In the genomic region with DNA sequence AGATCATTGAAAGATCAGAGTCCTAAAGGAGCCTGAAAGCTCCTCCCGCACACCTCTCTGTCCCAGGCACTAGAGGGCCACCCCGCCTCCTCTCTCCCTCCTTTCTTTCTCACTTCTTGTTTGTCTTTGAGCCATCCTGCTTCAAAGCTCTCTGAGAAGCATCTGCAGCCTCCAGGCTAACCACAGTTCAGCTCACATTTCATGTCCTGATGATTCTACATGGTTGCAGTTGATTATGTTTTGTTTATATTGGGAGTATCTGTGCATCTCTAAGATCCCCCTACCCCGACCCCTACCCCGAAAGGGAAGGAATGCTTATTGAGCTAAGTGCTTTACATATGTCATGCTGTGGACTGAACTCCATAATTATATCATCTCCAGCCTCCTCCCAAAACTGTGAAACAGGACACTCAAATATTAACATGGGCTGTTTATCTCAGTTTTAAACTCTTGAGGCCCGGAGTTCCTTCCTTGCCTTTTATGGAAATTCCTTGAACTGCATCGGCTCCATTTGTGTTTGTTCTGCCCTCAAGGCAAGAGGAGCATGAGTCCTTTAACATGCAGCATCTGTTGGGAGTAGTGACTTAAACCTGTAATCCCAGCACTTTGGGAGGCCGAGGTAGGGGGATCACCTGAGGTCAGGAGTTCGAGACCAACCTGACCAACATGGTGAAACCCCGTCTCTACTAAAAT, we compare ENCODE assay signal across 8 cellular contexts. TPM values are rescaled to one million over a fixed set of nuclear protein-coding genes. Genes with fewer than 3 reads are reported as not detected.
DNase-seq lines count a peak whose midpoint lies in the region; ATAC-seq and TF ChIP-seq lines count a peak whose summit lies in the region.

No MANE protein-coding gene starts in this region.

- H3K27me3 ChIP-seq in NT2/D1 (ENCODE audit: insufficient read depth, insufficient read length) = no peaks in the 10 kb centered on the region

- TF ChIP-seq CTCF in choroid plexus epithelial cell (conservative IDR thresholded peaks at IDR 0.05; ENCODE audit: low read depth, low read length) (peak; percentile 62), nephron (IDR thresholded peaks at IDR 0.05; ENCODE audit: unreplicated experiment in 3 of 3) (peak in 2 of 3 experiments; percentile 9 to 23)

- no peaks in the 10 kb centered on the region for H3K9me3 ChIP-seq in NT2/D1 (ENCODE audit: insufficient read depth, low read length)

- peak; percentile 63 for DNase-seq in Caki2 (ENCODE audit: low read depth)
- DNase-seq in NT2/D1 (ENCODE audit: low read depth, low spot score) = peak; percentile 50
- DNase-seq in choroid plexus epithelial cell (ENCODE audit: low read depth) = peak; percentile 91
- DNase-seq in activated CD8-positive, alpha-beta memory T cell treated with anti-CD3 and anti-CD28 coated beads for 24 hours = no peak
- no peak for DNase-seq in NCI-H1694 treated with DMSO at 0.1 percent for 48 hours (lab: John Stamatoyannopoulos, UW)

- peaks cover 77% of the 10 kb centered on the region for H3K4me1 Mint-ChIP-seq in nephron

- no peak overlapping the region for H3K9ac ChIP-seq in NT2/D1 (ENCODE audit: insufficient read length, low read depth)

- no peaks in the 10 kb centered on the region for H3K9me3 Mint-ChIP-seq in nephron

- in situ Hi-C loops in Caki2 (cut with HindIII; ENCODE audit: low pct_unique_long_range_greater_than_20kb, low sequenced_read_pairs) = no loop called here

- peaks cover 7% of the 10 kb centered on the region for H3K4me1 ChIP-seq in NT2/D1 (ENCODE audit: insufficient read depth, insufficient read length)

- H3K4me3 ChIP-seq in NT2/D1 (ENCODE audit: insufficient read length, low read depth) (no peak overlapping the region), choroid plexus epithelial cell (ENCODE audit: low read depth, low read length) (no peak overlapping the region)

- H3K27ac Mint-ChIP-seq in nephron = peak overlapping the region; percentile 96 to 97 (median 96)

- H3K36me3 ChIP-seq in NT2/D1 (ENCODE audit: insufficient read depth, insufficient read length, low read length) = no peaks in the 10 kb centered on the region

- peak overlapping the region; percentile 3 to 33 (median 5) for H3K4me3 Mint-ChIP-seq in nephron

- H3K36me3 Mint-ChIP-seq in nephron (ENCODE audit: low read depth) = no peaks in the 10 kb centered on the region

- peak; percentile 68 for ATAC-seq in GM18873 (IDR thresholded peaks at IDR 0.05; ENCODE audit: low FRiP score, unreplicated experiment)
- peak; percentile 78 for ATAC-seq in HG03103 (IDR thresholded peaks at IDR 0.05; ENCODE audit: low read depth, unreplicated experiment)

- H3K27me3 Mint-ChIP-seq in nephron (ENCODE audit: low read depth) = no peaks in the 10 kb centered on the region

RNA-seq across cellular contexts. Expression of gene MGLL, which starts 30.9 kb away (rescaled TPM):
- 31.6 and 53.0 TPM in 2 replicates for total RNA-seq in Caki2 (2014; rRNA removed; shearing (Covaris generic); ENCODE audit: low replicate concordance)

Comparison
In these comparisons a context has a peak if more than half of its experiments do, and no peak if none do; other contexts are left out.
1. DNase-seq: peak in Caki2 (single experiment), NT2/D1 (single experiment) and choroid plexus epithelial cell (single experiment); none in activated CD8-positive, alpha-beta memory T cell treated with anti-CD3 and anti-CD28 coated beads for 24 hours (single experiment) and NCI-H1694 treated with DMSO at 0.1 percent for 48 hours (single experiment).